In genomic region chr7:158819571-158820203, GRCh38 we compare ENCODE assay signal across 9 cellular contexts. TPM values are rescaled to one million over a fixed set of nuclear protein-coding genes. Genes with fewer than 3 reads are reported as not detected.
DNase-seq lines count a peak whose midpoint lies in the region; ATAC-seq and TF ChIP-seq lines count a peak whose summit lies in the region.
"Had no signal": no experiment of that assay in that cellular context is flagged by ENCODE, and none has a peak within 500 bp of the region (broad histone marks: within the 10 kb centered on the region; RNA-seq: fewer than 3 reads in every experiment).

No MANE protein-coding gene starts in this region.

- H3K27ac Mint-ChIP-seq in activated T-helper 17 cell treated with anti-CD3 and anti-CD28 coated beads, Interleukin-2, amount 50 U/mL, for 72 hours = peak overlapping the region; percentile 97

- H3K4me3 Mint-ChIP-seq in activated T-helper 17 cell treated with anti-CD3 and anti-CD28 coated beads, Interleukin-2, amount 50 U/mL, for 72 hours = peak overlapping the region; percentile 85

- H3K4me3 ChIP-seq in upper lobe of right lung = no peak overlapping the region

- H3K4me1 Mint-ChIP-seq in activated T-helper 17 cell treated with anti-CD3 and anti-CD28 coated beads, Interleukin-2, amount 50 U/mL, for 72 hours = peaks cover 56% of the 10 kb centered on the region

- H3K36me3 ChIP-seq in upper lobe of right lung = no peaks in the 10 kb centered on the region

- intact Hi-C loops in upper lobe of right lung (cut with DNase I) = no loop called here

- no peaks in the 10 kb centered on the region for H3K27me3 Mint-ChIP-seq in activated T-helper 17 cell treated with anti-CD3 and anti-CD28 coated beads, Interleukin-2, amount 50 U/mL, for 72 hours

- no peaks in the 10 kb centered on the region for H3K9me3 Mint-ChIP-seq in activated T-helper 17 cell treated with anti-CD3 and anti-CD28 coated beads, Interleukin-2, amount 50 U/mL, for 72 hours

- peak; percentile 41 for DNase-seq in stimulated activated CD4-positive, alpha-beta T cell treated with anti-CD3 and anti-CD28 coated beads, Interleukin-15, amount 100 ng/mL, for 24 hours
- no peak for DNase-seq in stimulated activated CD4-positive, alpha-beta T cell treated with anti-CD3 and anti-CD28 coated beads, Interleukin-2, amount 100 ng/mL, for 48 hours
- peak; percentile 38 for DNase-seq in iris pigment epithelial cell (ENCODE audit: low read depth)
- no peak for DNase-seq in upper lobe of right lung
- no peak for DNase-seq in kidney tubule cell (ENCODE audit: low spot score)
- DNase-seq in OCI-M2 (lab: John Stamatoyannopoulos, UW; ENCODE audit: unreplicated experiment) = no peak
- DNase-seq: MM.1S had no signal

- TF ChIP-seq CTCF in upper lobe of right lung (IDR thresholded peaks at IDR 0.05) = no peak

- no peak for ATAC-seq in activated T-helper 17 cell treated with anti-CD3 and anti-CD28 coated beads, Interleukin-2, amount 50 U/mL, for 72 hours (replicated peaks)
- ATAC-seq in upper lobe of right lung (no peak), HG03442 (IDR thresholded peaks at IDR 0.05; ENCODE audit: unreplicated experiment) (no peak)

- peaks cover 37% of the 10 kb centered on the region for H3K36me3 Mint-ChIP-seq in activated T-helper 17 cell treated with anti-CD3 and anti-CD28 coated beads, Interleukin-2, amount 50 U/mL, for 72 hours (ENCODE audit: low read depth)

- peaks cover 71% of the 10 kb centered on the region for H3K4me1 ChIP-seq in upper lobe of right lung

- H3K9me3 ChIP-seq in upper lobe of right lung = no peaks in the 10 kb centered on the region

- H3K27ac ChIP-seq in upper lobe of right lung = peak overlapping the region; percentile 95

- H3K27me3 ChIP-seq in upper lobe of right lung = no peaks in the 10 kb centered on the region

RNA-seq across cellular contexts. Expression of gene ESYT2, which starts 9.6 kb away (rescaled TPM):
- total RNA-seq in activated T-helper 17 cell treated with anti-CD3 and anti-CD28 coated beads, Interleukin-2, amount 50 U/mL, for 72 hours = 100 to 1,000 TPM in 1 of 2 donors, 10 to 100 TPM in 1; 63.0 to 119 TPM
- total RNA-seq in upper lobe of right lung = 63.1 TPM

RNA-seq across cellular contexts. Expression of gene DYNC2I1, which starts 36.7 kb away (rescaled TPM):
- total RNA-seq in activated T-helper 17 cell treated with anti-CD3 and anti-CD28 coated beads, Interleukin-2, amount 50 U/mL, for 72 hours = 10 to 100 TPM; 13.5 to 41.1 TPM
- total RNA-seq in upper lobe of right lung = 17.9 TPM

Comparison
In these comparisons a context has a peak if more than half of its experiments do, and no peak if none do; other contexts are left out.
1. DNase-seq: peak in stimulated activated CD4-positive, alpha-beta T cell treated with anti-CD3 and anti-CD28 coated beads, Interleukin-15, amount 100 ng/mL, for 24 hours (single experiment) and iris pigment epithelial cell (single experiment); none in stimulated activated CD4-positive, alpha-beta T cell treated with anti-CD3 and anti-CD28 coated beads, Interleukin-2, amount 100 ng/mL, for 48 hours (0 of 2), upper lobe of right lung (single experiment), kidney tubule cell (single experiment) and OCI-M2 (single experiment).